In the genomic region with DNA sequence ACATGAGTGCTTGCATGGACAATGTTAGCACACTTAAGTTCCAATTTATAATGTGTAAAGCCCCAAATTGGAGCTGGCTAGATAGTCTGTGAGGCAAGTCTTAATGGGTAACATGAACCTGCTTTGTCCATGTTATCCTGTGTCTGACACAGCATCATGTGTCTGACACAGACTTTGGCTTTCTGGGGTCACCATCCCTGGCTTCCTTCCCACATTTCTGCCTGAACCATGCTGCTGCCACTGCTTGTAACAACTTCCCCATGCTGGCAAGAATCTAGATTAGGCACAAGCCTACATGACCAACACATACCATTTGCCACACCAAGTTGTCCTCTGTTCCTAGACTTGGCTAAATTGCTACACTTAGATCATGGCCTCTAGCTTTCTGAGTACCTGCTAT, we compare ENCODE assay signal across 25 cellular contexts. TPM values are rescaled to one million over a fixed set of nuclear protein-coding genes. Genes with fewer than 3 reads are reported as not detected.
"Had no signal": no experiment of that assay in that cellular context is flagged by ENCODE, and none has a peak within 500 bp of the region (broad histone marks: within the 10 kb centered on the region; RNA-seq: fewer than 3 reads in every experiment).

No MANE protein-coding gene starts in this region.

- H3K36me3 ChIP-seq: colonic mucosa, neural progenitor cell, pancreas, tibial artery, uterus had no signal

- H3K27me3 ChIP-seq: body of pancreas, colonic mucosa, neural progenitor cell, pancreas, tibial artery, uterus had no signal

- H3K27ac ChIP-seq: body of pancreas, colonic mucosa, foreskin keratinocyte, neural progenitor cell, pancreas, tibial artery, uterus had no signal

- H3K4me1 ChIP-seq: colonic mucosa, neural progenitor cell, uterus had no signal

- DNase-seq: activated CD4-positive, alpha-beta T cell treated with anti-CD3 and anti-CD28 coated beads, Interleukin-2, amount 10 ng/mL, durations not matched to agents 24 days and 14 days; activated CD4-positive, CD25-positive, alpha-beta regulatory T cell; activated CD8-positive, alpha-beta memory T cell treated with anti-CD3 and anti-CD28 coated beads, Interleukin-2, amount 50 U/mL, for 4 hours; activated CD8-positive, alpha-beta T cell treated with anti-CD3 and anti-CD28 coated beads, Interleukin-2, amount 10 ng/mL, durations not matched to agents 7 days and 5 days; activated effector memory CD4-positive, alpha-beta T cell treated with anti-CD3 and anti-CD28 coated beads, Interleukin-2, amount 50 U/mL, for 16 hours; activated T-cell treated with anti-CD3 and anti-CD28 coated beads, Interleukin-2, amount 50 U/mL, for 48 hours; central memory CD4-positive, alpha-beta T cell; colonic mucosa; foreskin keratinocyte; glutamatergic neuron; left colon; naive B cell; pancreas; retina; stimulated activated CD4-positive, alpha-beta T cell treated with anti-CD3 and anti-CD28 coated beads, Interleukin-15, amount 100 ng/mL, for 24 hours; stimulated activated CD4-positive, alpha-beta T cell treated with anti-CD3 and anti-CD28 coated beads, Interleukin-4, amount 100 ng/mL, for 1 hour; stimulated activated naive CD4-positive, alpha-beta T cell; T-helper 2 cell; tibial artery; uterus had no signal

- H3K4me3 ChIP-seq: body of pancreas, colonic mucosa, neural progenitor cell, pancreas, skin epidermis, tibial artery, uterus had no signal

- H3K9me3 ChIP-seq: body of pancreas, colonic mucosa, pancreas, tibial artery, uterus had no signal

RNA-seq across cellular contexts. Expression of gene ZBTB7C, which starts 49.8 kb away (rescaled TPM):
- total RNA-seq: activated CD8-positive, alpha-beta T cell treated with anti-CD3 and anti-CD28 coated beads, Interleukin-2, amount 10 ng/mL, durations not matched to agents 7 days and 5 days; activated naive CD4-positive, alpha-beta T cell treated with anti-CD3 and anti-CD28 coated beads, Interleukin-2, amount 50 U/mL, for 72 hours; mononuclear cell had no signal
